Comparison of ENCODE assay signal across 17 cellular contexts in the genomic region with DNA sequence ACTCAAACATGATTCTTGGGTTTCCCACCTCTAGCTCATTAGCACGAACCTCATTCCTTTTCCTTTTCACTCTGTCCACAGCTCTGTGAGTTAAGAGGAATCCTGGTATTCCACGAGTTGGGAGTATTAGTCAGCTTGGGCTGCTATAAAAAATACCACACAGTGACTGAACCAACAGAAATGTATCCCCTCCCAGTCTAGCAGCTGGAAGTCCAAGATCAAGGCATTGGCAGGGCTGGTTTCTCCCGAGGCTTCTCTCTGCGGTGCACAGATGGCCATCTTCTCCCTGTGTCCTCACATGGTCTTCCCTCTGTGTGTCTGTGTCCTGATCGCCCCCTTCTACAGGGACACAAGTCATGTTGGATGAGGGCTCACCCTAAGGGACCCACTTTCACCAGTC.
"Had no signal": no experiment of that assay in that cellular context is flagged by ENCODE, and none has a peak within 500 bp of the region (broad histone marks: within the 10 kb centered on the region; RNA-seq: fewer than 3 reads in every experiment).

No MANE protein-coding gene starts in this region.

- H3K9me3 ChIP-seq: breast epithelium, gastroesophageal sphincter, lower lobe of right lung, psoas muscle, right lobe of liver, upper lobe of left lung had no signal

- DNase-seq: activated CD4-positive, alpha-beta memory T cell treated with anti-CD3 and anti-CD28 coated beads, Interleukin-2, amount 10 ng/mL, durations not matched to agents 7 days and 5 days; activated gamma-delta T cell treated with Interleukin-2 at 50 U/mL for 16 hours; activated naive CD8-positive, alpha-beta T cell treated with anti-CD3 and anti-CD28 coated beads for 36 hours; activated T-cell treated with anti-CD3 and anti-CD28 coated beads, Interleukin-2, amount 50 U/mL, for 48 hours; lower lobe of right lung; midbrain; naive thymus-derived CD8-positive, alpha-beta T cell; psoas muscle; stimulated activated CD4-positive, alpha-beta T cell treated with anti-CD3 and anti-CD28 coated beads, Interleukin-2, amount 100 ng/mL, for 24 hours; stimulated activated naive B cell treated with anti-CD40 and anti-IgM and Interleukin-4, amounts not matched to agents 10 μg/mL and 1 μg/mL and 100 μg/mL, for 72 hours; T-cell; T1000; upper lobe of left lung had no signal

- H3K36me3 ChIP-seq: breast epithelium had no signal

- H3K27ac ChIP-seq: breast epithelium, gastroesophageal sphincter, lower lobe of right lung, psoas muscle, right lobe of liver, VCaP had no signal

- ATAC-seq: gastroesophageal sphincter; lower lobe of right lung; naive thymus-derived CD8-positive, alpha-beta T cell; psoas muscle; right lobe of liver; stimulated activated naive B cell treated with anti-CD40 and anti-IgM and Interleukin-4, amounts not matched to agents 10 μg/mL and 1 μg/mL and 100 μg/mL, for 72 hours; T-cell had no signal

- H3K27me3 ChIP-seq: breast epithelium, gastroesophageal sphincter, right lobe of liver, upper lobe of left lung had no signal

- H3K4me1 ChIP-seq: breast epithelium, lower lobe of right lung had no signal

- H3K4me3 ChIP-seq: breast epithelium, gastroesophageal sphincter, lower lobe of right lung, psoas muscle, right lobe of liver, upper lobe of left lung had no signal
